8 cellular contexts compared by ENCODE assay signal in genomic region chr22:19432092-19432844, GRCh38. TPM values are rescaled to one million over a fixed set of nuclear protein-coding genes. Genes with fewer than 3 reads are reported as not detected.
A peak's percentile ranks its signal among the peaks of the same experiment; 100 is the strongest.
DNase-seq lines count a peak whose midpoint lies in the region; ATAC-seq and TF ChIP-seq lines count a peak whose summit lies in the region.

TSS of gene MRPL40 (plus strand) at chr22:19432545. CDS start at chr22:19432555, 10 bp downstream.

- CTCF ChIA-PET in IMR-90 (lab: Yijun Ruan, JAX) = no interaction called here
- CTCF ChIA-PET in PC-9 (lab: Charles Lee) = no interaction called here

- DNase-seq in DMS153 (lab: John Stamatoyannopoulos, UW) (peak; percentile 86), IMR-90 (peak; percentile 93), PC-9 (peak; percentile 70 to 87), erythroblast (lab: John Stamatoyannopoulos, UW) (peak; percentile 97)
- DNase-seq in activated T-cell treated with anti-CD3 and anti-CD28 coated beads, Interleukin-2, amount 50 U/mL, for 1 hour = peak; percentile 88
- peak; percentile 77 for DNase-seq in stimulated activated CD8-positive, alpha-beta memory T cell treated with anti-CD3 and anti-CD28 coated beads, Interleukin-7, amount 100 ng/mL, for 24 hours (ENCODE audit: low read depth)

- BruUV-seq in IMR-90 (replicated peaks; lab: Mats Ljungman, UMichigan) (no TSS peak), PC-9 (replicated peaks; lab: Mats Ljungman, UMichigan) (no TSS peak)

- peak within 1 kb of the TSS; percentile 99 for H2AFZ ChIP-seq in IMR-90 (replicated peaks; ENCODE audit: low read length, poor library complexity)
- peak within 1 kb of the TSS; percentile 88 for H2AFZ ChIP-seq in PC-9

- peak within 1 kb of the TSS; percentile 99 for H3K4ac ChIP-seq in IMR-90 (ENCODE audit: low read depth, low read length)

- TF ChIP-seq POLR2A in IMR-90 (IDR thresholded peaks at IDR 0.05; ENCODE audit: low read depth, low read length) (peak; percentile 77), erythroblast (IDR thresholded peaks at IDR 0.05; ENCODE audit: low read length) (peak; percentile 99)

- no peak for TF ChIP-seq RAD21 in IMR-90 (IDR thresholded peaks at IDR 0.05; ENCODE audit: low read length)

- peaks cover 3% of the 10 kb centered on the region for H3K4me1 ChIP-seq in IMR-90 (ENCODE audit: control insufficient read depth, insufficient read depth, low read length)
- H3K4me1 ChIP-seq in PC-9 (replicated peaks; ENCODE audit: insufficient read depth) = peaks cover 8% of the 10 kb centered on the region
- H3K4me1 ChIP-seq in muscle layer of colon (ENCODE audit: insufficient read depth, low read length) = peaks cover 22% of the 10 kb centered on the region

- H2AK9ac ChIP-seq in IMR-90 (replicated peaks; ENCODE audit: low read depth, low read length, poor library complexity) = peak within 1 kb of the TSS; percentile 99

- peak within 1 kb of the TSS; percentile 99 for H3K23ac ChIP-seq in IMR-90 (ENCODE audit: low read depth, low read length)

- H3K56ac ChIP-seq in IMR-90 (ENCODE audit: extremely low read depth, insufficient read depth, low read length) = peak within 1 kb of the TSS; percentile 70

- TF ChIP-seq CTCF in IMR-90 (conservative IDR thresholded peaks at IDR 0.05; ENCODE audit: low read depth, low read length) = 0 out of 2 replicates have a peak, but pooled peaks have one; percentile 11
- no peak for TF ChIP-seq CTCF in PC-9 (conservative IDR thresholded peaks at IDR 0.05)

- ATAC-seq in GM21528 (IDR thresholded peaks at IDR 0.05; ENCODE audit: low FRiP score, unreplicated experiment) (peak; percentile 80), IMR-90 (ENCODE audit: low read depth) (peak; percentile 90)

- peak within 1 kb of the TSS; percentile 71; the same call in 1 of the 2 replicates for H2BK120ac ChIP-seq in IMR-90 (ENCODE audit: low read depth, low read length)

- H3K9me1 ChIP-seq in IMR-90 (ENCODE audit: insufficient read depth, low read length) = peaks cover 4% of the 10 kb centered on the region; the same call in 1 of the 2 replicates

- H3K27me3 ChIP-seq in IMR-90 (ENCODE audit: control insufficient read depth, insufficient read depth, low read length) (no peaks in the 10 kb centered on the region), PC-9 (ENCODE audit: insufficient read depth, low read depth) (no peaks in the 10 kb centered on the region), muscle layer of colon (ENCODE audit: control insufficient read depth in 1 of 2, insufficient read depth in 2 of 2, low read length in 2 of 2) (no peaks in the 10 kb centered on the region)

- POLR2A ChIA-PET in IMR-90 (lab: Charles Lee; ENCODE audit: unreplicated experiment) (no interaction called here), PC-9 (lab: Charles Lee; ENCODE audit: unreplicated experiment) (interaction anchor here (0.7 kb wide), 1 partner anchor 249 kb away, joined by 3 read pairs; no protein-coding TSS in a partner anchor)

- H3K9me3 ChIP-seq in IMR-90 (ENCODE audit: control insufficient read depth, insufficient read depth, low read length) (no peaks in the 10 kb centered on the region), PC-9 (ENCODE audit: insufficient read depth, low read depth) (no peaks in the 10 kb centered on the region), muscle layer of colon (ENCODE audit: low read length) (no peaks in the 10 kb centered on the region)

- in situ Hi-C loops in IMR-90 (cut with MboI; ENCODE audit: low sequenced_read_pairs) = no loop called here

- H2BK15ac ChIP-seq in IMR-90 (ENCODE audit: low read depth, low read length) = no peak within 1 kb of the TSS

- dilution Hi-C loops in IMR-90 (cut with HindIII; ENCODE audit: low sequenced_read_pairs, unreplicated experiment) = no loop called here

- H3K4me2 ChIP-seq in IMR-90 (ENCODE audit: low read depth, low read length) (peak within 1 kb of the TSS; percentile 78), PC-9 (peak within 1 kb of the TSS; percentile 79)

- H4K5ac ChIP-seq in IMR-90 (ENCODE audit: low read depth, low read length) = peak within 1 kb of the TSS; percentile 86

- intact Hi-C loops in IMR-90 (cut with micrococcal nuclease) (no loop called here), PC-9 (cut with micrococcal nuclease; ENCODE audit: unreplicated experiment) (loop anchor here (2.0 kb wide), 1 partner anchor 253 kb away; the partner anchor contains the start of gene SLC25A1)

- H4K20me1 ChIP-seq in IMR-90 (ENCODE audit: insufficient read depth, low read length) = peaks cover 23% of the 10 kb centered on the region
- peaks cover 18% of the 10 kb centered on the region; the same call in 1 of the 2 replicates for H4K20me1 ChIP-seq in PC-9 (ENCODE audit: insufficient read depth)

- H3F3A ChIP-seq in PC-9 (ENCODE audit: insufficient read depth, low read depth) = no peaks in the 10 kb centered on the region

- H3K9ac ChIP-seq in IMR-90 (ENCODE audit: low read depth, low read length) (peak within 1 kb of the TSS; percentile 93), muscle layer of colon (ENCODE audit: low read length) (peak within 1 kb of the TSS; percentile 76)

- H3K14ac ChIP-seq in IMR-90 (replicated peaks; ENCODE audit: low read depth, low read length) = peak within 1 kb of the TSS; percentile 99

- peak within 1 kb of the TSS; percentile 81 for H3K4me3 ChIP-seq in IMR-90 (ENCODE audit: insufficient read depth, low read depth, low read length)
- H3K4me3 ChIP-seq in PC-9 = peak within 1 kb of the TSS; percentile 97
- peak within 1 kb of the TSS; percentile 85 to 93 for H3K4me3 ChIP-seq in muscle layer of colon (ENCODE audit: low read depth in 1 of 2, low read length in 2 of 2)

- WGBS in IMR-90 (ENCODE audit: extremely low coverage in 2 of 2, insufficient read length in 1 of 2), 2 experiments = 0% methylated on average over 49 of the region's 78 CpGs; no CpG with 5 or more reads in 1 of the 2 experiments

- H3K18ac ChIP-seq in IMR-90 (ENCODE audit: low read depth, low read length) = peak within 1 kb of the TSS; percentile 50

- H3K27ac ChIP-seq in IMR-90 (ENCODE audit: insufficient read depth, low read length) = peak within 1 kb of the TSS; percentile 88
- H3K27ac ChIP-seq in PC-9 = peak within 1 kb of the TSS; percentile 63; the same call in 1 of the 2 replicates
- peak within 1 kb of the TSS; percentile 99 for H3K27ac ChIP-seq in muscle layer of colon (ENCODE audit: low read depth, low read length)

- no peaks in the 10 kb centered on the region for H3K9me2 ChIP-seq in PC-9 (ENCODE audit: insufficient read depth)

- H2AK5ac ChIP-seq in IMR-90 (ENCODE audit: low read depth, low read length) = peak within 1 kb of the TSS; percentile 90

- peaks cover 11 to 66% of the 10 kb centered on the region in 2 experiments; a peak in 3 of 4 replicates for H3K79me1 ChIP-seq in IMR-90 (ENCODE audit: low read depth in 1 of 2, low read length in 2 of 2)

- H3K36me3 ChIP-seq in IMR-90 (ENCODE audit: control insufficient read depth, insufficient read depth, low read length) (peaks cover 13% of the 10 kb centered on the region), PC-9 (ENCODE audit: low read depth) (no peaks in the 10 kb centered on the region), muscle layer of colon (ENCODE audit: insufficient read depth, low read length) (peaks cover 17% of the 10 kb centered on the region)

- peak within 1 kb of the TSS; percentile 92 to 99 for H4K8ac ChIP-seq in IMR-90 (ENCODE audit: low read depth in 2 of 2, low read length in 2 of 2)

- peaks cover 41% of the 10 kb centered on the region for H3K79me2 ChIP-seq in PC-9 (ENCODE audit: low read depth)

- H4K91ac ChIP-seq in IMR-90 (ENCODE audit: insufficient read depth, low read depth, low read length) = peak within 1 kb of the TSS; percentile 90

- peak within 1 kb of the TSS; percentile 96 for H2BK5ac ChIP-seq in IMR-90 (ENCODE audit: low read depth, low read length, poor library complexity, severe bottlenecking)

- no peak within 1 kb of the TSS for H2BK20ac ChIP-seq in IMR-90 (ENCODE audit: low read depth, low read length)

TF ChIP-seq in IMR-90, 13 proteins besides CTCF, POLR2A, EP300 and RAD21 (continues in another document):
- TF ChIP-seq CHD1 (IDR thresholded peaks at IDR 0.05; ENCODE audit: low read depth, low read length) (peak; percentile 88), MXI1 (IDR thresholded peaks at IDR 0.05; ENCODE audit: borderline replicate concordance, low read depth, low read length) (peak; percentile 87), NFE2L2 (IDR thresholded peaks at IDR 0.05; ENCODE audit: low read depth, low read length) (no peak; the same call in 1 of the 2 replicates), MAFK (IDR thresholded peaks at IDR 0.05; ENCODE audit: low read depth, low read length) (no peak), RFX5 (IDR thresholded peaks at IDR 0.05; ENCODE audit: low read depth, low read length) (no peak), MAZ (IDR thresholded peaks at IDR 0.05; ENCODE audit: borderline replicate concordance, low read depth, low read length) (peak; percentile 95; the same call in 1 of the 2 replicates), ELK1 (IDR thresholded peaks at IDR 0.05; ENCODE audit: borderline replicate concordance, low read depth, low read length) (no peak), FOS (IDR thresholded peaks at IDR 0.05; ENCODE audit: low read depth, low read length) (no peak), USF2 (IDR thresholded peaks at IDR 0.05; ENCODE audit: low read depth, low read length) (peak; percentile 57), CEBPB (IDR thresholded peaks at IDR 0.05; ENCODE audit: low read depth, low read length) (no peak), RCOR1 (IDR thresholded peaks at IDR 0.05; ENCODE audit: insufficient replicate concordance, low read length) (no peak), BHLHE40 (IDR thresholded peaks at IDR 0.05; ENCODE audit: low read depth, low read length) (peak; percentile 40; the same call in 1 of the 2 replicates)

RNA-seq across cellular contexts. Expression of gene MRPL40, which starts in this region (rescaled TPM):
- 37.5 and 48.9 TPM in 2 replicates for total RNA-seq in IMR-90 (2012; rRNA removed)
- 36.7 and 38.0 TPM in 2 replicates for polyA plus RNA-seq in IMR-90 (2012; rRNA removed)
- 11.3 and 15.3 TPM in 2 replicates for polyA plus RNA-seq in IMR-90 (2012; cell fraction: cytosol; rRNA removed)
- polyA plus RNA-seq in IMR-90 (2012; cell fraction: nucleus; rRNA removed; ENCODE audit: low replicate concordance) = 3.0 and 12.5 TPM in 2 replicates
- total RNA-seq in PC-9 (2021) = 21.1 and 25.1 TPM in 2 replicates

Comparison
In these comparisons a context has a peak if more than half of its experiments do, and no peak if none do; other contexts are left out.
1. Peak in every context shown above with its lines: DNase-seq, ATAC-seq, H3K4me3 ChIP-seq and H3K27ac ChIP-seq.